ENCODE assay signal across 22 cellular contexts in genomic region chr9:68841292-68842052, GRCh38.
DNase-seq lines count a peak whose midpoint lies in the region; ATAC-seq and TF ChIP-seq lines count a peak whose summit lies in the region.
"Had no signal": no experiment of that assay in that cellular context is flagged by ENCODE, and none has a peak within 500 bp of the region (broad histone marks: within the 10 kb centered on the region; RNA-seq: fewer than 3 reads in every experiment).

No MANE protein-coding gene starts in this region.

- no peaks in the 10 kb centered on the region for H3K36me3 ChIP-seq in heart right ventricle
- no peaks in the 10 kb centered on the region for H3K36me3 ChIP-seq in aorta (ENCODE audit: control insufficient read depth in 1 of 2, insufficient read depth in 2 of 2, low read length in 1 of 2)
- H3K36me3 ChIP-seq in OCI-LY7 (ENCODE audit: insufficient read depth, low read length): no peaks in the 10 kb centered on the region
- H3K36me3 ChIP-seq in uterus: no peaks in the 10 kb centered on the region
- H3K36me3 ChIP-seq: BE2C, prostate gland had no signal

- no peaks in the 10 kb centered on the region for H3K79me2 ChIP-seq in OCI-LY7 (ENCODE audit: insufficient read depth, low read depth, low read length)

- H3K4me1 ChIP-seq in heart right ventricle: peaks cover 0 to 68% (median 32%) of the 10 kb centered on the region in 9 donors
- H3K4me1 ChIP-seq in aorta (ENCODE audit: control insufficient read depth in 1 of 2, insufficient read depth in 2 of 2, low read length in 2 of 2): no peaks in the 10 kb centered on the region
- no peaks in the 10 kb centered on the region for H3K4me1 ChIP-seq in OCI-LY7 (ENCODE audit: insufficient read depth, low read length, poor library complexity, severe bottlenecking)
- no peaks in the 10 kb centered on the region for H3K4me1 ChIP-seq in uterus
- H3K4me1 ChIP-seq: BE2C, prostate gland had no signal

- no peaks in the 10 kb centered on the region for H4K20me1 ChIP-seq in OCI-LY7 (ENCODE audit: insufficient read depth, low read length)

- no peak overlapping the region for H3K4me2 ChIP-seq in OCI-LY7 (ENCODE audit: low read length)

- no peaks in the 10 kb centered on the region for H3K9me2 ChIP-seq in OCI-LY7 (ENCODE audit: insufficient read depth, low read length)

- 47 to 52% methylated on average over 6 of the region's 6 CpGs for WGBS in heart right ventricle, 2 donors
- 34 to 39% methylated on average over 6 of the region's 6 CpGs for WGBS in aorta, 2 donors

- no peaks in the 10 kb centered on the region for H3K27me3 ChIP-seq in heart right ventricle
- no peaks in the 10 kb centered on the region for H3K27me3 ChIP-seq in aorta (ENCODE audit: control insufficient read depth in 1 of 2, insufficient read depth in 2 of 2, low read length in 1 of 2)
- H3K27me3 ChIP-seq in uterus: no peaks in the 10 kb centered on the region

- no peak for DNase-seq in heart right ventricle
- DNase-seq in Right ventricle myocardium inferior (ENCODE audit: missing footprints): no peak
- DNase-seq in NCI-H2029 treated with DMSO at 0.1 percent for 48 hours (lab: John Stamatoyannopoulos, UW): peak; percentile 29
- DNase-seq in coronary artery (ENCODE audit: low spot score): no peak
- no peak for DNase-seq in aorta
- DNase-seq in OCI-LY7 (ENCODE audit: low spot score): no peak
- DNase-seq in uterus: no peak
- DNase-seq in activated CD8-positive, alpha-beta memory T cell treated with anti-CD3 and anti-CD28 coated beads, Interleukin-2, amount 50 U/mL, for 4 hours: no peak
- DNase-seq: activated CD4-positive, alpha-beta T cell treated with anti-CD3 and anti-CD28 coated beads, Interleukin-2, amount 50 U/mL, for 1 hour; activated naive CD8-positive, alpha-beta T cell treated with anti-CD3 and anti-CD28 coated beads for 36 hours; BE2C; cerebellar nuclear complex; GOT3; head of caudate nucleus; left cardiac atrium; mesendoderm; NCI-H1436; NCI-H446; Right ventricle myocardium superior; substantia nigra had no signal

- BruUV-seq in OCI-LY7 (replicated peaks; lab: Mats Ljungman, UMichigan): no TSS peak

- POLR2A ChIA-PET in OCI-LY7 (lab: Charles Lee): no interaction called here

- H2AFZ ChIP-seq in OCI-LY7 (ENCODE audit: low read length): no peak overlapping the region

- no peaks in the 10 kb centered on the region for H3K9me3 ChIP-seq in heart right ventricle
- H3K9me3 ChIP-seq in aorta (ENCODE audit: control insufficient read depth, low read length): no peaks in the 10 kb centered on the region
- no peaks in the 10 kb centered on the region for H3K9me3 ChIP-seq in OCI-LY7 (ENCODE audit: low read length)
- H3K9me3 ChIP-seq in uterus: no peaks in the 10 kb centered on the region
- H3K9me3 ChIP-seq: BE2C, prostate gland had no signal

- TF ChIP-seq CTCF in heart right ventricle (IDR thresholded peaks at IDR 0.05) (no peak), coronary artery (IDR thresholded peaks at IDR 0.05) (no peak), OCI-LY7 (conservative IDR thresholded peaks at IDR 0.05; ENCODE audit: low read length) (no peak), uterus (IDR thresholded peaks at IDR 0.05) (no peak)

- CTCF ChIA-PET in OCI-LY7 (lab: Charles Lee; ENCODE audit: unreplicated experiment): no interaction called here

- H3K27ac ChIP-seq in heart right ventricle (peak overlapping the region in 7 of 10 donors; percentile 1 to 65 (median 30)), coronary artery (peak overlapping the region; percentile 67 to 76), aorta (ENCODE audit: low read depth in 1 of 2, low read length in 2 of 2) (peak overlapping the region; percentile 11 to 36), OCI-LY7 (ENCODE audit: low read depth, low read length, poor library complexity, severe bottlenecking) (no peak overlapping the region), uterus (peak overlapping the region in 1 of 2 donors; percentile 26)
- H3K27ac ChIP-seq: epithelial cell of prostate, prostate gland had no signal

- intact Hi-C loops in heart right ventricle (cut with DNase I) (loop anchor here in 5 of 10 donors (5.0 to 10.0 kb wide), 5 partner anchors 57 to 153 kb away; partner anchors contain the start of gene PIP5K1B (in 2 of the 5)), Right ventricle myocardium inferior (cut with DNase I) (no loop called here), aorta (cut with DNase I) (loop anchor here (5.0 to 10.0 kb wide), 3 partner anchors 137 to 259 kb away; partner anchors contain the start of gene PIP5K1B (in 1 of the 2)), OCI-LY7 (cut with micrococcal nuclease; ENCODE audit: unreplicated experiment) (no loop called here), uterus (cut with DNase I; ENCODE audit: low total_unique reads) (no loop called here)

- H3K4me3 ChIP-seq in heart right ventricle (no peak overlapping the region), coronary artery (no peak overlapping the region), aorta (ENCODE audit: low read length in 2 of 2) (no peak overlapping the region), OCI-LY7 (ENCODE audit: low read depth, low read length, poor library complexity, severe bottlenecking) (no peak overlapping the region), uterus (no peak overlapping the region)
- H3K4me3 ChIP-seq: prostate gland had no signal

- ATAC-seq in heart right ventricle (peak in 3 of 8 donors; percentile 20 to 67 (median 66)), Right ventricle myocardium inferior (no peak), aorta (ENCODE audit: low FRiP score) (no peak)

- TF ChIP-seq POLR2A in uterus (IDR thresholded peaks at IDR 0.05): no peak

Comparison
In these comparisons a context has a peak if more than half of its experiments do, and no peak if none do; other contexts are left out.
1. intact Hi-C loops: an anchor here in aorta (5.0 to 10.0 kb wide); none called in Right ventricle myocardium inferior, OCI-LY7 and uterus.